In the genomic region with DNA sequence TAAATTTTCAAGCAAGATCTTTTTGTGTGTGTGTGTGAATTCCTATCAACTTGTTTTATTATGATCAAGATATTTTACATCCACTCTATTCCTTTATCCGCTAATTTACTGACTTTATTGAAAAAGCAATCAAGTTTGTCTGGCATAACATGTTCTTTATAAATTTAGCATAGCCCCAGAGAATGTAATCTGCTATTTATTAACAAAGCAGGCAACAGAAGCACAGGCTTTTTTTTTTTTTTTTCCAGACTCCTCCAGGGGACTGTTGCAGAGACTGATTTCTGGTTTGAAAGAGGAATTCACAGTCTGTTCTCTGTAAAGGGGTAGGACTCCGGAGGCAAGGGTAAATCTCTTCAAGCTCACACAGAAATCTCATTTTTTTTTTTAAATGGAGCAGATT, we compare ENCODE assay signal across 22 cellular contexts.
"Had no signal": no experiment of that assay in that cellular context is flagged by ENCODE, and none has a peak within 500 bp of the region (broad histone marks: within the 10 kb centered on the region; RNA-seq: fewer than 3 reads in every experiment).

No MANE protein-coding gene starts in this region.

- H3K9ac ChIP-seq: parathyroid adenoma had no signal

- H3K9me3 ChIP-seq: colonic mucosa, heart left ventricle, prostate gland, testis, tibial nerve, upper lobe of right lung had no signal

- H3K36me3 ChIP-seq: colonic mucosa, heart left ventricle, prostate gland, spleen, tibial nerve, upper lobe of right lung had no signal

- H2AFZ ChIP-seq: parathyroid adenoma had no signal

- H3K9me3 Mint-ChIP-seq: endodermal cell had no signal

- DNase-seq: colonic mucosa; dermis blood vessel endothelial cell; endodermal cell; erythroblast; foreskin keratinocyte; heart left ventricle; hippocampal formation; left colon; mesendoderm; naive B cell; spleen; stimulated activated CD4-positive, alpha-beta T cell treated with anti-CD3 and anti-CD28 coated beads, Interleukin-2, amount 100 ng/mL, for 24 hours; stimulated activated CD4-positive, alpha-beta T cell treated with anti-CD3 and anti-CD28 coated beads, Interleukin-4, amount 100 ng/mL, for 4 hours; stimulated activated naive B cell treated with anti-CD40 and anti-IgM and Interleukin-4, amounts not matched to agents 10 μg/mL and 1 μg/mL and 100 μg/mL, for 72 hours; stimulated activated naive CD8-positive, alpha-beta T cell treated with anti-CD3 and anti-CD28 coated beads, Interleukin-15, amount 100 ng/mL, for 72 hours; testis; upper lobe of right lung had no signal

- H3K4me3 ChIP-seq: colonic mucosa, heart left ventricle, prostate gland, spleen, testis, tibial nerve, upper lobe of right lung had no signal

- H3K4me1 ChIP-seq: colonic mucosa, foreskin keratinocyte, heart left ventricle, parathyroid adenoma, prostate gland, spleen, testis, tibial nerve, upper lobe of right lung had no signal

- H3K27ac ChIP-seq: colonic mucosa, foreskin keratinocyte, heart left ventricle, parathyroid adenoma, prostate gland, spleen, testis, tibial nerve, upper lobe of right lung had no signal

- H3K27ac Mint-ChIP-seq: endodermal cell; naive B cell; nephron; stimulated activated naive B cell treated with anti-CD40 and anti-IgM and Interleukin-4, amounts not matched to agents 10 μg/mL and 1 μg/mL and 100 μg/mL, for 72 hours; stimulated activated naive CD8-positive, alpha-beta T cell treated with anti-CD3 and anti-CD28 coated beads, Interleukin-15, amount 100 ng/mL, for 72 hours had no signal

- ATAC-seq: foreskin keratinocyte; heart left ventricle; left colon; sciatic nerve; stimulated activated naive B cell treated with anti-CD40 and anti-IgM and Interleukin-4, amounts not matched to agents 10 μg/mL and 1 μg/mL and 100 μg/mL, for 72 hours; stimulated activated naive CD8-positive, alpha-beta T cell treated with anti-CD3 and anti-CD28 coated beads, Interleukin-15, amount 100 ng/mL, for 72 hours; upper lobe of right lung had no signal

- H3K4me1 Mint-ChIP-seq: naive B cell; nephron; stimulated activated naive B cell treated with anti-CD40 and anti-IgM and Interleukin-4, amounts not matched to agents 10 μg/mL and 1 μg/mL and 100 μg/mL, for 72 hours; stimulated activated naive CD8-positive, alpha-beta T cell treated with anti-CD3 and anti-CD28 coated beads, Interleukin-15, amount 100 ng/mL, for 72 hours had no signal

- H3K79me2 ChIP-seq: parathyroid adenoma had no signal

- H3K27me3 Mint-ChIP-seq: naive B cell; stimulated activated naive B cell treated with anti-CD40 and anti-IgM and Interleukin-4, amounts not matched to agents 10 μg/mL and 1 μg/mL and 100 μg/mL, for 72 hours; stimulated activated naive CD8-positive, alpha-beta T cell treated with anti-CD3 and anti-CD28 coated beads, Interleukin-15, amount 100 ng/mL, for 72 hours had no signal

- H3K4me3 Mint-ChIP-seq: endodermal cell; naive B cell; nephron; stimulated activated naive B cell treated with anti-CD40 and anti-IgM and Interleukin-4, amounts not matched to agents 10 μg/mL and 1 μg/mL and 100 μg/mL, for 72 hours; stimulated activated naive CD8-positive, alpha-beta T cell treated with anti-CD3 and anti-CD28 coated beads, Interleukin-15, amount 100 ng/mL, for 72 hours had no signal

- H3K36me3 Mint-ChIP-seq: naive B cell; stimulated activated naive B cell treated with anti-CD40 and anti-IgM and Interleukin-4, amounts not matched to agents 10 μg/mL and 1 μg/mL and 100 μg/mL, for 72 hours had no signal

- H3K27me3 ChIP-seq: colonic mucosa, foreskin keratinocyte, heart left ventricle, spleen, testis, tibial nerve, upper lobe of right lung had no signal
